18 cellular contexts compared by ENCODE assay signal in the genomic region with DNA sequence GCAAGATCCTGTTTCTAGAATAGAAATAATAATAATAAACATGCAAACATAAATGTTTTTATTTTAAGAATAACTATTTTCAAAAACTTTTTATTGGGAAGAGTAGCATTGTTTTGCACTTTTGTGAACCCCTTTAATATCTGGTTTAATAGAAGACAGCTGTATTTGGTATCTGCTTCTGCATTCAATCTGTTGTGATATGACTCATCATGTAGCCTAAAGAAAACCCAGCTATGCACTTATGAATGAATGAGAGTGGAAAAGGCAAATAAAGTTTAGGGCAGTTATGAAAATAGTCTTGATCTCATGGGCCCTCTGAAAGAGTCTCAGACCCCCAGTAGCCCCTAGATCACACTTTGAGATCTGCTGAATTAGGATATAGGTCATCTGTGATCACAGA.
"Had no signal": no experiment of that assay in that cellular context is flagged by ENCODE, and none has a peak within 500 bp of the region (broad histone marks: within the 10 kb centered on the region; RNA-seq: fewer than 3 reads in every experiment).

No MANE protein-coding gene starts in this region.

- DNase-seq: activated CD4-positive, alpha-beta T cell treated with anti-CD3 and anti-CD28 coated beads, Interleukin-2, amount 10 ng/mL, durations not matched to agents 24 days and 14 days; activated naive CD4-positive, alpha-beta T cell treated with Interleukin-2 at 50 U/mL for 16 hours; activated naive CD8-positive, alpha-beta T cell treated with anti-CD3 and anti-CD28 coated beads, Interleukin-2, amount 50 U/mL, for 24 hours; caudate nucleus; colonic mucosa; effector CD4-positive, alpha-beta T cell; foreskin melanocyte; head of caudate nucleus; left colon; nucleus accumbens; stimulated activated CD4-positive, alpha-beta T cell treated with anti-CD3 and anti-CD28 coated beads, Interleukin-12 subunit alpha, Interleukin-12 subunit beta, amount 100 ng/mL, for 4 hours; stimulated activated naive CD4-positive, alpha-beta T cell; substantia nigra; T-helper 17 cell; trophoblast cell had no signal

- ATAC-seq: activated naive CD8-positive, alpha-beta T cell treated with anti-CD3 and anti-CD28 coated beads, Interleukin-2, amount 50 U/mL, for 24 hours; left colon; natural killer cell treated with Interleukin-12 subunit alpha and Interleukin-12 subunit beta and Interleukin-15 and Interleukin-18, amount 100 ng/mL, for 72 hours; sciatic nerve; T-helper 17 cell; WTC11 had no signal

- H3K27me3 ChIP-seq: colonic mucosa had no signal

- H3K9me3 ChIP-seq: colonic mucosa had no signal

- H3K27ac ChIP-seq: colonic mucosa had no signal

- H3K4me1 ChIP-seq: colonic mucosa had no signal

- H3K4me3 ChIP-seq: colonic mucosa had no signal

- H3K36me3 ChIP-seq: colonic mucosa had no signal
